ENCODE assay signal across 35 cellular contexts in genomic region chr3:30154853-30155252, GRCh38.
DNase-seq lines count a peak whose midpoint lies in the region; ATAC-seq and TF ChIP-seq lines count a peak whose summit lies in the region.
"Had no signal": no experiment of that assay in that cellular context is flagged by ENCODE, and none has a peak within 500 bp of the region (broad histone marks: within the 10 kb centered on the region; RNA-seq: fewer than 3 reads in every experiment).

No MANE protein-coding gene starts in this region.

- H3K9me3 ChIP-seq in heart right ventricle (no peaks in the 10 kb centered on the region), left ventricle myocardium inferior (replicated peaks) (no peaks in the 10 kb centered on the region), H9 (ENCODE audit: control insufficient read depth, low read depth, low read length) (no peaks in the 10 kb centered on the region)
- H3K9me3 ChIP-seq: BE2C; BLaER1; BLaER1 treated with 17β-estradiol and CSF1 and Interleukin-3, amounts not matched to agents 10 nM and 100 nM; Caco-2 had no signal

- no peak overlapping the region for H3K4me2 ChIP-seq in H9 (ENCODE audit: insufficient read depth, insufficient read length, low read length)
- H3K4me2 ChIP-seq: A549; BLaER1; BLaER1 treated with 17β-estradiol and CSF1 and Interleukin-3, amounts not matched to agents 10 nM and 100 nM had no signal

- H3K27ac ChIP-seq in heart right ventricle (peak overlapping the region in 4 of 10 donors; percentile 22 to 60 (median 42)), left ventricle myocardium inferior (replicated peaks) (peak overlapping the region; percentile 55), H9 (ENCODE audit: insufficient read length, low read depth, low read length) (no peak overlapping the region)
- H3K27ac ChIP-seq: 22Rv1; A549; BLaER1; BLaER1 treated with 17β-estradiol and CSF1 and Interleukin-3, amounts not matched to agents 10 nM and 100 nM; C4-2B had no signal

- H3K23me2 ChIP-seq in H9 (ENCODE audit: insufficient read length, low read depth, low read length, poor library complexity, severe bottlenecking): no peaks in the 10 kb centered on the region

- TF ChIP-seq CTCF in heart right ventricle (IDR thresholded peaks at IDR 0.05) (no peak), left ventricle myocardium inferior (IDR thresholded peaks at IDR 0.05; ENCODE audit: borderline replicate concordance) (no peak), H9 (conservative IDR thresholded peaks at IDR 0.05) (no peak)

- H3K4ac ChIP-seq in H9 (ENCODE audit: low read depth, low read length): no peak overlapping the region

- H3K36me3 Mint-ChIP-seq in H9 (ENCODE audit: insufficient read depth in 1 of 3, low read depth in 3 of 3): no peaks in the 10 kb centered on the region
- H3K36me3 Mint-ChIP-seq: CD14-positive monocyte; CD4-positive, alpha-beta memory T cell; CD4-positive, CD25-positive, alpha-beta regulatory T cell; CD8-positive, alpha-beta memory T cell; CD8-positive, alpha-beta T cell had no signal

- no peak overlapping the region for H4K8ac ChIP-seq in H9 (replicated peaks; ENCODE audit: insufficient read length, low read depth, low read length)

- intact Hi-C loops in heart right ventricle (cut with DNase I): no loop called here
- intact Hi-C loops in cardiac septum (cut with DNase I): no loop called here
- intact Hi-C loops in left ventricle myocardium inferior (cut with micrococcal nuclease): no loop called here
- intact Hi-C loops in left cardiac atrium (cut with DNase I): no loop called here
- intact Hi-C loops in left ventricle myocardium superior (cut with micrococcal nuclease): no loop called here
- intact Hi-C loops in Right ventricle myocardium inferior (cut with DNase I): loop anchor here (5.0 kb wide), 1 partner anchor 42 kb away; no protein-coding TSS in a partner anchor

- H3K36me3 ChIP-seq in heart right ventricle (no peaks in the 10 kb centered on the region), left ventricle myocardium inferior (no peaks in the 10 kb centered on the region)
- H3K36me3 ChIP-seq: BE2C; BLaER1; BLaER1 treated with 17β-estradiol and CSF1 and Interleukin-3, amounts not matched to agents 10 nM and 100 nM had no signal

- DNase-seq in heart right ventricle (no peak), cardiac septum (ENCODE audit: low spot score) (no peak), left ventricle myocardium inferior (no peak), left cardiac atrium (no peak), left ventricle myocardium superior (no peak), Right ventricle myocardium inferior (ENCODE audit: missing footprints) (no peak), NCI-H69 (lab: John Stamatoyannopoulos, UW) (peak; percentile 12), H9 (no peak)
- DNase-seq: 8988T; ACHN; AML-193; BE2C; C1 segment of cervical spinal cord; Caco-2; Calu3; CD4-positive, alpha-beta memory T cell; CD4-positive, alpha-beta T cell; CD4-positive, CD25-positive, alpha-beta regulatory T cell; CD8-positive, alpha-beta memory T cell; CD8-positive, alpha-beta T cell; COR-L47; DMS 273 treated with DMSO at 0.1 percent for 48 hours; DMS153; DMS53; DMS79; DMS79 treated with DMSO at 0.1 percent for 48 hours; DND-41; EL had no signal

- WGBS in heart right ventricle, 2 donors: 67 to 73% methylated on average over 2 of the region's 2 CpGs
- WGBS in H9 (ENCODE audit: extremely low coverage, insufficient read length, low lambda C conversion rate): no CpG with 5 or more reads among the region's 2 CpGs

- no peak overlapping the region for H2BK20ac ChIP-seq in H9 (ENCODE audit: low read depth, low read length, poor library complexity, severe bottlenecking)

- ATAC-seq in heart right ventricle (peak in 5 of 8 donors; percentile 46 to 71 (median 57)), left cardiac atrium (no peak), left ventricle myocardium superior (peak; percentile 46), Right ventricle myocardium inferior (no peak)
- ATAC-seq: A549; CD8-positive, alpha-beta T cell had no signal

- no peak overlapping the region for H3K18ac ChIP-seq in H9 (ENCODE audit: insufficient read length, low read depth, low read length)

- H2BK120ac ChIP-seq in H9 (ENCODE audit: low read depth, low read length, poor library complexity, severe bottlenecking): no peak overlapping the region

- H3K14ac ChIP-seq in H9 (ENCODE audit: insufficient read depth, low read length): no peak overlapping the region

- no peak overlapping the region for H3K27ac Mint-ChIP-seq in H9
- H3K27ac Mint-ChIP-seq: B cell; CD14-positive monocyte; CD4-positive, alpha-beta memory T cell; CD4-positive, alpha-beta T cell; CD4-positive, CD25-positive, alpha-beta regulatory T cell; CD8-positive, alpha-beta memory T cell; CD8-positive, alpha-beta T cell had no signal

- no peaks in the 10 kb centered on the region for H3K79me1 ChIP-seq in H9 (ENCODE audit: insufficient read depth, low read depth, low read length, poor library complexity, severe bottlenecking)

- H2BK12ac ChIP-seq in H9 (ENCODE audit: insufficient read length, low read depth, low read length): no peak overlapping the region

- no peak overlapping the region for H3K4me3 ChIP-seq in heart right ventricle
- H3K4me3 ChIP-seq in left ventricle myocardium inferior: no peak overlapping the region
- H3K4me3 ChIP-seq: A549; BLaER1; BLaER1 treated with 17β-estradiol and CSF1 and Interleukin-3, amounts not matched to agents 10 nM and 100 nM had no signal

- H3K9me3 Mint-ChIP-seq in H9: no peaks in the 10 kb centered on the region
- H3K9me3 Mint-ChIP-seq: CD4-positive, alpha-beta T cell; CD8-positive, alpha-beta T cell had no signal

- H3K4me3 Mint-ChIP-seq in H9: no peak overlapping the region
- H3K4me3 Mint-ChIP-seq: B cell; CD14-positive monocyte; CD4-positive, alpha-beta memory T cell; CD4-positive, alpha-beta T cell; CD4-positive, CD25-positive, alpha-beta regulatory T cell; CD8-positive, alpha-beta memory T cell; CD8-positive, alpha-beta T cell had no signal

- H3K56ac ChIP-seq in H9 (ENCODE audit: insufficient read length, low read depth, low read length): no peak overlapping the region

- no peak overlapping the region for H3K23ac ChIP-seq in H9 (ENCODE audit: insufficient read length, low read depth, low read length)

- H4K20me1 ChIP-seq in H9 (ENCODE audit: control insufficient read depth, insufficient read depth, insufficient read length): no peaks in the 10 kb centered on the region
- H4K20me1 ChIP-seq: BLaER1; BLaER1 treated with 17β-estradiol and CSF1 and Interleukin-3, amounts not matched to agents 10 nM and 100 nM had no signal

- H2AFZ ChIP-seq in H9 (ENCODE audit: low read length): no peak overlapping the region

- no peak overlapping the region for H2BK15ac ChIP-seq in H9 (ENCODE audit: low read depth, low read length)

- H2AK5ac ChIP-seq in H9 (ENCODE audit: insufficient read length, low read length): no peak overlapping the region

- H3K4me1 Mint-ChIP-seq in H9: no peaks in the 10 kb centered on the region
- H3K4me1 Mint-ChIP-seq: B cell; CD4-positive, alpha-beta memory T cell; CD4-positive, CD25-positive, alpha-beta regulatory T cell; CD8-positive, alpha-beta memory T cell had no signal

- H3K4me1 ChIP-seq in heart right ventricle (peaks cover 0 to 43% (median 22%) of the 10 kb centered on the region in 9 donors), left ventricle myocardium inferior (peaks cover 20% of the 10 kb centered on the region), H9 (ENCODE audit: insufficient read depth, low read length) (no peaks in the 10 kb centered on the region)
- H3K4me1 ChIP-seq: BE2C; BLaER1; BLaER1 treated with 17β-estradiol and CSF1 and Interleukin-3, amounts not matched to agents 10 nM and 100 nM; Caco-2 had no signal

- H4K5ac ChIP-seq in H9 (ENCODE audit: insufficient read length, low read depth, low read length): no peak overlapping the region

- no peak overlapping the region for H2BK5ac ChIP-seq in H9 (ENCODE audit: insufficient read length, low read length)

- H4K91ac ChIP-seq in H9 (ENCODE audit: insufficient read length, low read depth, low read length): no peak overlapping the region

- no peak overlapping the region for H3T11ph ChIP-seq in H9 (ENCODE audit: low read length)

- H3K79me2 ChIP-seq in H9 (ENCODE audit: insufficient read depth, low read length): no peaks in the 10 kb centered on the region

- no peaks in the 10 kb centered on the region for H3K27me3 ChIP-seq in heart right ventricle
- H3K27me3 ChIP-seq in left ventricle myocardium inferior (ENCODE audit: low read depth): no peaks in the 10 kb centered on the region
- H3K27me3 ChIP-seq in H9 (ENCODE audit: insufficient read depth, low read length): no peaks in the 10 kb centered on the region
- H3K27me3 ChIP-seq: BE2C; BLaER1; BLaER1 treated with 17β-estradiol and CSF1 and Interleukin-3, amounts not matched to agents 10 nM and 100 nM had no signal

- no peak overlapping the region for H3K9ac ChIP-seq in H9 (ENCODE audit: extremely low read depth, insufficient read length, low read length)
- H3K9ac ChIP-seq: BLaER1; BLaER1 treated with 17β-estradiol and CSF1 and Interleukin-3, amounts not matched to agents 10 nM and 100 nM had no signal

- H3K27me3 Mint-ChIP-seq in H9 (ENCODE audit: low read depth): no peaks in the 10 kb centered on the region; the same call in 1 of the 2 replicates

Comparison
In these comparisons a context has a peak if more than half of its experiments do, and no peak if none do; other contexts are left out.
1. ATAC-seq: peak in heart right ventricle (5 of 8) and left ventricle myocardium superior (single experiment); none in left cardiac atrium (0 of 2) and Right ventricle myocardium inferior (single experiment).